8 cellular contexts compared by ENCODE assay signal in the genomic region with DNA sequence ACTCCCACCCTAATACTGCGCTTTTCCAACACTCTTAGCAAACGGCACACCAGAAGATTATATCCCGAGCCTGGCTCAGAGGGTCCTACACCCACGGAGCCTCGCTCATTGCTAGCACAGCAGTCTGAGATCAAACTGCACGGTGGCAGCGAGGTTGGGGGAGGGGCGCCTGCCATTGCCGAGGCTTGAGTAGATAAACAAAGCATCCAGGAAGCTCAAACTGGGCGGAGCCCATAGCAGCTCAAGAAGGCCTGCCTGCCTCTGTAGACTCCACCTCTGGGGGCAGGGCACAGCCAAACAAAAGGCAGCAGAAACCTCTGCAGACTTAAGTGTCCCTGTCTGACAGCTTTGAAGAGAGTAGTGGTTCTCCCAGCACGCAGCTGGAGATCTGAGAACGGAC. TPM values are rescaled to one million over a fixed set of nuclear protein-coding genes. Genes with fewer than 3 reads are reported as not detected.
"Had no signal": no experiment of that assay in that cellular context is flagged by ENCODE, and none has a peak within 500 bp of the region (broad histone marks: within the 10 kb centered on the region; RNA-seq: fewer than 3 reads in every experiment).

No MANE protein-coding gene starts in this region.

RNA-seq across cellular contexts. Expression of gene EQTN, which starts 57.3 kb away (rescaled TPM):
- total RNA-seq: activated CD8-positive, alpha-beta T cell treated with anti-CD3 and anti-CD28 coated beads for 36 hours; activated naive CD8-positive, alpha-beta T cell treated with anti-CD3 and anti-CD28 coated beads for 36 hours; activated T-cell treated with anti-CD3 and anti-CD28 coated beads, Interleukin-2, amount 50 U/mL, for 72 hours; activated T-helper 2 cell treated with anti-CD3 and anti-CD28 coated beads, Interferon-gamma antibody, Interleukin-2, Interleukin-4, amounts not matched to agents 10 μg/mL and 5 μg/mL and 100 μg/mL, durations not matched to agents 14 hours and 24 hours and 36 hours; cardiac muscle cell; MCF 10A; T-helper 2 cell treated with Interferon-gamma antibody and Interleukin-4, amounts not matched to agents 100 ng/mL and 5 ng/mL, for 36 hours had no signal
- polyA plus RNA-seq: adipose tissue, cardiac muscle cell had no signal
